In the genomic region with DNA sequence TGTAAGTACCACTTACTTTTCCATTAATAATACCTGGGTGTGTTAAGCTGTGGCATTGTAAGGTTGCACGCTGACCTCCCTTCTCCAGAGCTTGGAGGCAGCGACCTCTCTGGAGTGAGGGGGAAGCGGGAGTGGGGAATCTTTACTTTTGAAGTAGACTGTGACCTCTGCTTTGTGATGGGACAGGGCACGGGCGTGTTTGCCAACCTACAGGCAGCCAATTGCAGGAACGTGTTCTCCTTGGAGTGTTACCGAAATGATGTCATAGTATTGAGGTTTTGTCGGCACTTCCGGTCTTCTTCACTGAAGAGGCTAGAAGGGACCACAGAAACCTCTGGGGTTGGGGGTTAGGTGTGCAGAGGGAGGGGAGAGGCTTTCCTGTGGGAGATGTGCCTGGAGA, we compare ENCODE assay signal across 8 cellular contexts. TPM values are rescaled to one million over a fixed set of nuclear protein-coding genes. Genes with fewer than 3 reads are reported as not detected.
DNase-seq lines count a peak whose midpoint lies in the region; ATAC-seq and TF ChIP-seq lines count a peak whose summit lies in the region.

No MANE protein-coding gene starts in this region.

- no peak for ATAC-seq in HG02938 (IDR thresholded peaks at IDR 0.05; ENCODE audit: unreplicated experiment)

- H3K27me3 ChIP-seq in ovary: no peaks in the 10 kb centered on the region

- no peak overlapping the region for H3K27ac ChIP-seq in ovary

- intact Hi-C loops in ovary (cut with DNase I): loop anchor here in 2 of 4 donors (5.0 to 10.0 kb wide), 3 partner anchors 152 to 352 kb away; no protein-coding TSS in a partner anchor

- peaks cover 3% of the 10 kb centered on the region for H3K4me1 ChIP-seq in ovary (ENCODE audit: insufficient read depth)

- no peak for TF ChIP-seq CTCF in fibroblast of villous mesenchyme (IDR thresholded peaks at IDR 0.05; ENCODE audit: insufficient read depth, low read depth, low read length)
- TF ChIP-seq CTCF in ovary (IDR thresholded peaks at IDR 0.05): no peak

- no peaks in the 10 kb centered on the region for H3K9me3 ChIP-seq in ovary

- 26 to 43% (median 28%) methylated on average over 9 of the region's 9 CpGs for WGBS in ovary, 3 donors

- no peak for TF ChIP-seq EP300 in ovary (IDR thresholded peaks at IDR 0.05)

- H3K4me3 ChIP-seq in fibroblast of villous mesenchyme (ENCODE audit: low read depth, low read length): peak overlapping the region; percentile 98
- peak overlapping the region; percentile 66 for H3K4me3 ChIP-seq in ovary

- no peak for TF ChIP-seq POLR2A in ovary (IDR thresholded peaks at IDR 0.05)

- H3K36me3 ChIP-seq in ovary: no peaks in the 10 kb centered on the region

- DNase-seq in H4 (ENCODE audit: low spot score) (peak; percentile 21), SW480 (ENCODE audit: low spot score) (peak; percentile 9), fibroblast of villous mesenchyme (ENCODE audit: low read depth) (peak; percentile 28), ovary (peak in 2 of 5 donors; percentile 19 to 20), NCI-H2029 (lab: John Stamatoyannopoulos, UW) (no peak), COR-L47 (lab: John Stamatoyannopoulos, UW) (no peak), NCI-H1092 (lab: John Stamatoyannopoulos, UW) (no peak)

RNA-seq across cellular contexts. Expression of a gene that starts 2.1 kb away (rescaled TPM):
- 2.7 and 4.1 TPM in 2 replicates for total RNA-seq in H4 (2014; rRNA removed; shearing (Covaris generic))
- total RNA-seq in fibroblast of villous mesenchyme (22.5 and 35.4 TPM in 2 replicates), ovary (10 to 100 TPM in 5 of 7 donors, 1 to 10 TPM in 2; 7.2 to 19.6 (median 11.9) TPM)
- 10 to 100 TPM in 1 of 2 donors, 1 to 10 TPM in 1; 3.9 to 10.2 TPM for polyA plus RNA-seq in ovary

Comparison
In these comparisons a context has a peak if more than half of its experiments do, and no peak if none do; other contexts are left out.
1. DNase-seq: peak in H4 (single experiment), SW480 (single experiment) and fibroblast of villous mesenchyme (single experiment); none in NCI-H2029 (single experiment), COR-L47 (single experiment) and NCI-H1092 (single experiment).